27 cellular contexts compared by ENCODE assay signal in the genomic region with DNA sequence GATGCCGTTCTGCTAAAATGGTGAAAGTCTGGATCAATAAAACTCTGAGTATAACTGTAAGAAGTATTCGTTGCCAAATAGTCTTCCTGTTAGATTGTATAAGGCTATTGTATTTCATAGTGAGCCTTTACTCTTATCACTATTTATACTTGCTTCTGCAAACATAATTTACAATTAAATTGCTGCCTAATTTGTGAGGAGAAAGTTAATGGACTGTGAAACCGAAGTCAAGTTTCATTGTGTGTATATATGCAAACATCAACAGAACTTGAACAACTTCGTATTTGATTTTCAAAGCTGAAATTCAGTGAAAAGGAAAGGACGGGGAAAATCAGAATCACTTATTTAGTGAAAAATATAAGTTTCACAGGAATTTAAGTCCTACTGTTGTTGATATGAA.
A peak's percentile ranks its signal among the peaks of the same experiment; 100 is the strongest.
DNase-seq lines count a peak whose midpoint lies in the region; ATAC-seq and TF ChIP-seq lines count a peak whose summit lies in the region.
"Had no signal": no experiment of that assay in that cellular context is flagged by ENCODE, and none has a peak within 500 bp of the region (broad histone marks: within the 10 kb centered on the region; RNA-seq: fewer than 3 reads in every experiment).

No MANE protein-coding gene starts in this region.

- H3K4me3 ChIP-seq in hepatocyte = no peak overlapping the region
- H3K4me3 ChIP-seq: gastroesophageal sphincter, GM23338, lung, prostate gland, thoracic aorta had no signal

- H2AFZ ChIP-seq in hepatocyte = no peak overlapping the region
- H2AFZ ChIP-seq: GM23338 had no signal

- no peak overlapping the region for H3K27ac Mint-ChIP-seq in immature natural killer cell
- no peak overlapping the region for H3K27ac Mint-ChIP-seq in Calu3 (ENCODE audit: unreplicated experiment)
- no peak overlapping the region for H3K27ac Mint-ChIP-seq in activated T-helper 17 cell treated with anti-CD3 and anti-CD28 coated beads, Interleukin-2, amount 50 U/mL, for 72 hours
- H3K27ac Mint-ChIP-seq: activated CD4-positive, alpha-beta T cell treated with anti-CD3 and anti-CD28 coated beads for 36 hours; CD8-positive, alpha-beta memory T cell had no signal

- no peaks in the 10 kb centered on the region for H3K79me2 ChIP-seq in hepatocyte

- no peaks in the 10 kb centered on the region for H3K27me3 ChIP-seq in hepatocyte
- H3K27me3 ChIP-seq: gastroesophageal sphincter had no signal

- DNase-seq in NCI-H1092 treated with DMSO at 0.1 percent for 48 hours (lab: John Stamatoyannopoulos, UW) (peak; percentile 27), NCI-H1092 (lab: John Stamatoyannopoulos, UW) (no peak), NCI-H526 (lab: John Stamatoyannopoulos, UW) (peak; percentile 39 to 52), hepatocyte (ENCODE audit: low spot score) (no peak), immature natural killer cell (no peak), Calu3 (no peak)
- no peak for DNase-seq in NK-92 treated with Interleukin-12 subunit alpha and Interleukin-12 subunit beta, amount 100 ng/mL, for 24 hours (lab: John Stamatoyannopoulos, UW)
- DNase-seq: 8988T; activated CD4-positive, alpha-beta T cell treated with anti-CD3 and anti-CD28 coated beads for 36 hours; activated naive CD4-positive, alpha-beta T cell treated with Interleukin-2 at 50 U/mL for 16 hours; activated T-cell treated with anti-CD3 and anti-CD28 coated beads, Interleukin-2, amount 50 U/mL, for 4 hours; AML-193; amniotic stem cell; CD8-positive, alpha-beta memory T cell; cortex of kidney; kidney; NCI-H187; NCI-H446 treated with DMSO at 0.1 percent for 48 hours; Right ventricle myocardium superior; stimulated activated CD4-positive, alpha-beta T cell treated with anti-CD3 and anti-CD28 coated beads, Interleukin-1b, Interleukin-23, amount 100 ng/mL, for 48 hours; stimulated activated naive CD4-positive, alpha-beta T cell had no signal

- H3K27me3 Mint-ChIP-seq in immature natural killer cell (ENCODE audit: low read depth in 3 of 3) (no peaks in the 10 kb centered on the region), Calu3 (ENCODE audit: unreplicated experiment) (no peaks in the 10 kb centered on the region)
- no peaks in the 10 kb centered on the region for H3K27me3 Mint-ChIP-seq in activated T-helper 17 cell treated with anti-CD3 and anti-CD28 coated beads, Interleukin-2, amount 50 U/mL, for 72 hours
- H3K27me3 Mint-ChIP-seq: activated CD4-positive, alpha-beta T cell treated with anti-CD3 and anti-CD28 coated beads for 36 hours had no signal

- H3K36me3 Mint-ChIP-seq in immature natural killer cell (no peaks in the 10 kb centered on the region), Calu3 (ENCODE audit: insufficient read depth, unreplicated experiment) (peaks cover 5% of the 10 kb centered on the region)
- H3K36me3 Mint-ChIP-seq in activated T-helper 17 cell treated with anti-CD3 and anti-CD28 coated beads, Interleukin-2, amount 50 U/mL, for 72 hours (ENCODE audit: low read depth) = peaks cover 39% of the 10 kb centered on the region

- H3K4me1 ChIP-seq in hepatocyte (ENCODE audit: insufficient read depth) = peaks cover 30% of the 10 kb centered on the region
- H3K4me1 ChIP-seq: prostate gland had no signal

- no peaks in the 10 kb centered on the region for H3K9me3 ChIP-seq in hepatocyte (ENCODE audit: low read depth)
- H3K9me3 ChIP-seq: gastroesophageal sphincter, prostate gland, thoracic aorta had no signal

- CTCF ChIA-PET in Calu3 (lab: Charles Lee) = interaction anchor here (0.6 to 1.9 kb wide), 2 partner anchors 51 to 177 kb away, joined by 4 to 5 read pairs; no protein-coding TSS in a partner anchor

- 22% methylated on average over 5 of the region's 5 CpGs for WGBS in hepatocyte (ENCODE audit: low lambda C conversion rate, missing lambda C conversion rate)

- H3K4me2 ChIP-seq in hepatocyte = peak overlapping the region; percentile 58

- no peaks in the 10 kb centered on the region for H3K36me3 ChIP-seq in hepatocyte (replicated peaks; ENCODE audit: insufficient read depth, low read depth)
- H3K36me3 ChIP-seq: gastroesophageal sphincter, prostate gland, thoracic aorta had no signal

- BruUV-seq in Calu3 (replicated peaks; lab: Mats Ljungman, UMichigan) = no TSS peak

- TF ChIP-seq CTCF in hepatocyte (IDR thresholded peaks at IDR 0.05; ENCODE audit: poor library complexity) = no peak
- no peak for TF ChIP-seq CTCF in Calu3 (IDR thresholded peaks at IDR 0.05; ENCODE audit: unreplicated experiment)

- H3K4me3 Mint-ChIP-seq in immature natural killer cell (no peak overlapping the region), Calu3 (ENCODE audit: low read depth, unreplicated experiment) (no peak overlapping the region)
- no peak overlapping the region for H3K4me3 Mint-ChIP-seq in activated T-helper 17 cell treated with anti-CD3 and anti-CD28 coated beads, Interleukin-2, amount 50 U/mL, for 72 hours
- H3K4me3 Mint-ChIP-seq: activated CD4-positive, alpha-beta T cell treated with anti-CD3 and anti-CD28 coated beads for 36 hours; activated T-cell treated with anti-CD3 and anti-CD28 coated beads, Interleukin-2, amount 50 U/mL, for 4 hours; CD8-positive, alpha-beta memory T cell; GM23338 had no signal

- no peaks in the 10 kb centered on the region for H3K9me2 ChIP-seq in hepatocyte (replicated peaks; ENCODE audit: insufficient read depth)

- H3K4me1 Mint-ChIP-seq in immature natural killer cell (no peaks in the 10 kb centered on the region), Calu3 (ENCODE audit: low read depth, unreplicated experiment) (peaks cover 24% of the 10 kb centered on the region)
- H3K4me1 Mint-ChIP-seq in activated T-helper 17 cell treated with anti-CD3 and anti-CD28 coated beads, Interleukin-2, amount 50 U/mL, for 72 hours = no peaks in the 10 kb centered on the region
- H3K4me1 Mint-ChIP-seq: activated CD4-positive, alpha-beta T cell treated with anti-CD3 and anti-CD28 coated beads for 36 hours; CD8-positive, alpha-beta memory T cell had no signal

- ATAC-seq in activated T-helper 17 cell treated with anti-CD3 and anti-CD28 coated beads, Interleukin-2, amount 50 U/mL, for 72 hours (replicated peaks) = no peak
- ATAC-seq: activated CD4-positive, alpha-beta T cell treated with anti-CD3 and anti-CD28 coated beads for 36 hours; activated T-cell treated with anti-CD3 and anti-CD28 coated beads, Interleukin-2, amount 50 U/mL, for 4 hours; gastroesophageal sphincter; GM23338 had no signal

- intact Hi-C loops in Calu3 (cut with micrococcal nuclease; ENCODE audit: unreplicated experiment) = no loop called here

- no peaks in the 10 kb centered on the region for H4K20me1 ChIP-seq in hepatocyte (ENCODE audit: insufficient read depth, poor library complexity, severe bottlenecking)

- H3K9me3 Mint-ChIP-seq in immature natural killer cell (no peaks in the 10 kb centered on the region), Calu3 (ENCODE audit: low read depth, unreplicated experiment) (no peaks in the 10 kb centered on the region)
- no peaks in the 10 kb centered on the region for H3K9me3 Mint-ChIP-seq in activated T-helper 17 cell treated with anti-CD3 and anti-CD28 coated beads, Interleukin-2, amount 50 U/mL, for 72 hours
- H3K9me3 Mint-ChIP-seq: activated T-cell treated with anti-CD3 and anti-CD28 coated beads, Interleukin-2, amount 50 U/mL, for 4 hours; CD8-positive, alpha-beta memory T cell; GM23338 had no signal

- peak overlapping the region; percentile 34 for H3K27ac ChIP-seq in hepatocyte
- H3K27ac ChIP-seq: prostate gland had no signal

Comparison
In these comparisons a context has a peak if more than half of its experiments do, and no peak if none do; other contexts are left out.
1. DNase-seq: peak in NCI-H1092 treated with DMSO at 0.1 percent for 48 hours (single experiment) and NCI-H526 (2 of 2); none in NCI-H1092 (single experiment), hepatocyte (single experiment), immature natural killer cell (0 of 3), Calu3 (single experiment) and NK-92 treated with Interleukin-12 subunit alpha and Interleukin-12 subunit beta, amount 100 ng/mL, for 24 hours (single experiment).